In genomic region chr11:6377902-6378694, GRCh38 we compare ENCODE assay signal across 1 cellular context.
TF ChIP-seq lines count a peak whose summit lies in the region.

No MANE protein-coding gene starts in this region.

TF ChIP-seq in SK-N-SH, 30 proteins besides CTCF, POLR2A, EP300 and RAD21 (continued from another document):
- TF ChIP-seq, protein P1, sequence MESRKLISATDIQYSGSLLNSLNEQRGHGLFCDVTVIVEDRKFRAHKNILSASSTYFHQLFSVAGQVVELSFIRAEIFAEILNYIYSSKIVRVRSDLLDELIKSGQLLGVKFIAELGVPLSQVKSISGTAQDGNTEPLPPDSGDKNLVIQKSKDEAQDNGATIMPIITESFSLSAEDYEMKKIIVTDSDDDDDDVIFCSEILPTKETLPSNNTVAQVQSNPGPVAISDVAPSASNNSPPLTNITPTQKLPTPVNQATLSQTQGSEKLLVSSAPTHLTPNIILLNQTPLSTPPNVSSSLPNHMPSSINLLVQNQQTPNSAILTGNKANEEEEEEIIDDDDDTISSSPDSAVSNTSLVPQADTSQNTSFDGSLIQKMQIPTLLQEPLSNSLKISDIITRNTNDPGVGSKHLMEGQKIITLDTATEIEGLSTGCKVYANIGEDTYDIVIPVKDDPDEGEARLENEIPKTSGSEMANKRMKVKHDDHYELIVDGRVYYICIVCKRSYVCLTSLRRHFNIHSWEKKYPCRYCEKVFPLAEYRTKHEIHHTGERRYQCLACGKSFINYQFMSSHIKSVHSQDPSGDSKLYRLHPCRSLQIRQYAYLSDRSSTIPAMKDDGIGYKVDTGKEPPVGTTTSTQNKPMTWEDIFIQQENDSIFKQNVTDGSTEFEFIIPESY (IDR thresholded peaks at IDR 0.05; ENCODE audit: borderline replicate concordance, low read depth): no peak
- TF ChIP-seq MXI1 (IDR thresholded peaks at IDR 0.05; ENCODE audit: low read depth, low read length) (no peak), YY1 (IDR thresholded peaks at IDR 0.05; ENCODE audit: low read depth) (no peak), ELF1 (IDR thresholded peaks at IDR 0.05) (no peak), FOSL2 (IDR thresholded peaks at IDR 0.05; ENCODE audit: borderline replicate concordance, low read depth) (no peak), IRF3 (IDR thresholded peaks at IDR 0.05; ENCODE audit: low read depth, low read length) (no peak)
TF ChIP-seq in SK-N-SH: peak in this region for 0.
